ENCODE assay signal across 1 cellular context in the genomic region with DNA sequence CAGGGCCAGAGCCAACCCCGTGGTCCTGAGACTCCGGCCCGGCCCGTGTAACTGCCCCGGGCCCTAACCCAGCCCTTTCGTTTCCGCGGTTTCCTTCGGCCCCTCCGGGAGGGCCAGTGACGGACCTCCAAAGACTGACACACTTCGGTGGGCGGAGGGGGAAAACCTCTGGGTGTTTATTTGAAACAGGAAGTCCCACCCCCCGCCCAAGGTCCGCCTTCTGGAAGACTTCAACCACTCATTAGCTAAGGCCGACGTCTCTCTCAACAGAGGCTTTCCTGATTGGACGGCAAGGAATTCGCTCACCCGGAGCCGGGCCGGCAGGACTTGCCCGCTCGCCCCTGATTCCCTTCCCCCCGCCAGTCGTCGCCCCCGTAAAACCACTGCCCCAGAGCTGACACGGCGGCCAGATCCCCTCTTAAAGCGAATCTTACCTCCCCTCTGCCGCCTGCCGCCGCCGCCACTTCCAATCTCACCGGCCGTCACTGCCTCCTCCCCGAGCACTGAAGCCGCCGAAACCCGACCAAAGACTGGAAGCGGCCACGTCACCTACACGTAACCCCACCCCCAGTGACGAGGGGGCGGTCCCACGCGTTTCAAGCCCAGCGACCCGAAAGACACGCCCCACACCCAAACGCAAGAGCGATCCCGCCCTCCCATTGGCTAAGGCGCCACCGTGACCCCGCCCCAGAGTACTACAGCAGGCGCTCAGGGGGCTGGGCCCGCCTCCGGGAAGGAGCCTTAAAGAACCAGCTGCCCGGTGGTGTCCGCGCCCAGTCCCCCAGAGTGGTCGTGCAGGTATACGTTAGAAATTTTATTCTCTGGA.
TF ChIP-seq lines count a peak whose summit lies in the region.

A gene with protein sequence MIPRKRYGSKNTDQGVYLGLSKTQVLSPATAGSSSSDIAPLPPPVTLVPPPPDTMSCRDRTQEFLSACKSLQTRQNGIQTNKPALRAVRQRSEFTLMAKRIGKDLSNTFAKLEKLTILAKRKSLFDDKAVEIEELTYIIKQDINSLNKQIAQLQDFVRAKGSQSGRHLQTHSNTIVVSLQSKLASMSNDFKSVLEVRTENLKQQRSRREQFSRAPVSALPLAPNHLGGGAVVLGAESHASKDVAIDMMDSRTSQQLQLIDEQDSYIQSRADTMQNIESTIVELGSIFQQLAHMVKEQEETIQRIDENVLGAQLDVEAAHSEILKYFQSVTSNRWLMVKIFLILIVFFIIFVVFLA (minus strand): TSS at position 532 of the 826 bp plus-strand sequence. CDS start 808 bp downstream, outside the sequence.

TF ChIP-seq in GM12878, 131 proteins besides CTCF, POLR2A, EP300 and RAD21 (continued from another document and continues in another):
- TF ChIP-seq, protein P1, sequence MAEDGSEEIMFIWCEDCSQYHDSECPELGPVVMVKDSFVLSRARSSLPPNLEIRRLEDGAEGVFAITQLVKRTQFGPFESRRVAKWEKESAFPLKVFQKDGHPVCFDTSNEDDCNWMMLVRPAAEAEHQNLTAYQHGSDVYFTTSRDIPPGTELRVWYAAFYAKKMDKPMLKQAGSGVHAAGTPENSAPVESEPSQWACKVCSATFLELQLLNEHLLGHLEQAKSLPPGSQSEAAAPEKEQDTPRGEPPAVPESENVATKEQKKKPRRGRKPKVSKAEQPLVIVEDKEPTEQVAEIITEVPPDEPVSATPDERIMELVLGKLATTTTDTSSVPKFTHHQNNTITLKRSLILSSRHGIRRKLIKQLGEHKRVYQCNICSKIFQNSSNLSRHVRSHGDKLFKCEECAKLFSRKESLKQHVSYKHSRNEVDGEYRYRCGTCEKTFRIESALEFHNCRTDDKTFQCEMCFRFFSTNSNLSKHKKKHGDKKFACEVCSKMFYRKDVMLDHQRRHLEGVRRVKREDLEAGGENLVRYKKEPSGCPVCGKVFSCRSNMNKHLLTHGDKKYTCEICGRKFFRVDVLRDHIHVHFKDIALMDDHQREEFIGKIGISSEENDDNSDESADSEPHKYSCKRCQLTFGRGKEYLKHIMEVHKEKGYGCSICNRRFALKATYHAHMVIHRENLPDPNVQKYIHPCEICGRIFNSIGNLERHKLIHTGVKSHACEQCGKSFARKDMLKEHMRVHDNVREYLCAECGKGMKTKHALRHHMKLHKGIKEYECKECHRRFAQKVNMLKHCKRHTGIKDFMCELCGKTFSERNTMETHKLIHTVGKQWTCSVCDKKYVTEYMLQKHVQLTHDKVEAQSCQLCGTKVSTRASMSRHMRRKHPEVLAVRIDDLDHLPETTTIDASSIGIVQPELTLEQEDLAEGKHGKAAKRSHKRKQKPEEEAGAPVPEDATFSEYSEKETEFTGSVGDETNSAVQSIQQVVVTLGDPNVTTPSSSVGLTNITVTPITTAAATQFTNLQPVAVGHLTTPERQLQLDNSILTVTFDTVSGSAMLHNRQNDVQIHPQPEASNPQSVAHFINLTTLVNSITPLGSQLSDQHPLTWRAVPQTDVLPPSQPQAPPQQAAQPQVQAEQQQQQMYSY (CRISPR knock-in tag; IDR thresholded peaks at IDR 0.05): no peak
- no peak for TF ChIP-seq MYB (IDR thresholded peaks at IDR 0.05; ENCODE audit: borderline replicate concordance, low read depth, low read length)
- TF ChIP-seq SMAD1 (IDR thresholded peaks at IDR 0.05; ENCODE audit: low read depth, partially characterized antibody): peak; percentile 50
- no peak for TF ChIP-seq ZZZ3 (IDR thresholded peaks at IDR 0.05; ENCODE audit: control insufficient read depth, insufficient read length, low read depth)
- TF ChIP-seq, protein P2, sequence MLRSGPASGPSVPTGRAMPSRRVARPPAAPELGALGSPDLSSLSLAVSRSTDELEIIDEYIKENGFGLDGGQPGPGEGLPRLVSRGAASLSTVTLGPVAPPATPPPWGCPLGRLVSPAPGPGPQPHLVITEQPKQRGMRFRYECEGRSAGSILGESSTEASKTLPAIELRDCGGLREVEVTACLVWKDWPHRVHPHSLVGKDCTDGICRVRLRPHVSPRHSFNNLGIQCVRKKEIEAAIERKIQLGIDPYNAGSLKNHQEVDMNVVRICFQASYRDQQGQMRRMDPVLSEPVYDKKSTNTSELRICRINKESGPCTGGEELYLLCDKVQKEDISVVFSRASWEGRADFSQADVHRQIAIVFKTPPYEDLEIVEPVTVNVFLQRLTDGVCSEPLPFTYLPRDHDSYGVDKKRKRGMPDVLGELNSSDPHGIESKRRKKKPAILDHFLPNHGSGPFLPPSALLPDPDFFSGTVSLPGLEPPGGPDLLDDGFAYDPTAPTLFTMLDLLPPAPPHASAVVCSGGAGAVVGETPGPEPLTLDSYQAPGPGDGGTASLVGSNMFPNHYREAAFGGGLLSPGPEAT (IDR thresholded peaks at IDR 0.05; ENCODE audit: low read depth): peak; percentile 96
- TF ChIP-seq, protein P3, sequence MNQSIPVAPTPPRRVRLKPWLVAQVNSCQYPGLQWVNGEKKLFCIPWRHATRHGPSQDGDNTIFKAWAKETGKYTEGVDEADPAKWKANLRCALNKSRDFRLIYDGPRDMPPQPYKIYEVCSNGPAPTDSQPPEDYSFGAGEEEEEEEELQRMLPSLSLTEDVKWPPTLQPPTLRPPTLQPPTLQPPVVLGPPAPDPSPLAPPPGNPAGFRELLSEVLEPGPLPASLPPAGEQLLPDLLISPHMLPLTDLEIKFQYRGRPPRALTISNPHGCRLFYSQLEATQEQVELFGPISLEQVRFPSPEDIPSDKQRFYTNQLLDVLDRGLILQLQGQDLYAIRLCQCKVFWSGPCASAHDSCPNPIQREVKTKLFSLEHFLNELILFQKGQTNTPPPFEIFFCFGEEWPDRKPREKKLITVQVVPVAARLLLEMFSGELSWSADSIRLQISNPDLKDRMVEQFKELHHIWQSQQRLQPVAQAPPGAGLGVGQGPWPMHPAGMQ (IDR thresholded peaks at IDR 0.05; ENCODE audit: borderline replicate concordance): no peak
- TF ChIP-seq TAF1 (IDR thresholded peaks at IDR 0.05; ENCODE audit: borderline replicate concordance, low read depth, low read length): peak; percentile 97
- peak; percentile 96 for TF ChIP-seq CREB1 (IDR thresholded peaks at IDR 0.05; ENCODE audit: low read depth)
- TF ChIP-seq ZSCAN29 (IDR thresholded peaks at IDR 0.05): no peak
- no peak for TF ChIP-seq CHD4 (IDR thresholded peaks at IDR 0.05)
- no peak for TF ChIP-seq KAT2A (conservative IDR thresholded peaks at IDR 0.05; ENCODE audit: control insufficient read depth, low read depth, low read length)
- TF ChIP-seq TCF12 (IDR thresholded peaks at IDR 0.05; ENCODE audit: low read depth, low read length): peak; percentile 14; the same call in 1 of the 2 replicates
- no peak for TF ChIP-seq NFIC (IDR thresholded peaks at IDR 0.05; ENCODE audit: low read depth, low read length)
- TF ChIP-seq IRF4 (IDR thresholded peaks at IDR 0.05; ENCODE audit: low read depth, low read length): no peak
- no peak for TF ChIP-seq ZNF274 (IDR thresholded peaks at IDR 0.05; ENCODE audit: insufficient read depth, insufficient read length)
- TF ChIP-seq TBL1XR1 (IDR thresholded peaks at IDR 0.05; ENCODE audit: low read depth, low read length): no peak
- no peak for TF ChIP-seq BMI1 (IDR thresholded peaks at IDR 0.05; ENCODE audit: borderline replicate concordance)
- TF ChIP-seq, protein P4, sequence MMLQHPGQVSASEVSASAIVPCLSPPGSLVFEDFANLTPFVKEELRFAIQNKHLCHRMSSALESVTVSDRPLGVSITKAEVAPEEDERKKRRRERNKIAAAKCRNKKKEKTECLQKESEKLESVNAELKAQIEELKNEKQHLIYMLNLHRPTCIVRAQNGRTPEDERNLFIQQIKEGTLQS (IDR thresholded peaks at IDR 0.05; ENCODE audit: borderline replicate concordance, extremely low read depth, low read depth, low read length): no peak
- TF ChIP-seq, protein P5, sequence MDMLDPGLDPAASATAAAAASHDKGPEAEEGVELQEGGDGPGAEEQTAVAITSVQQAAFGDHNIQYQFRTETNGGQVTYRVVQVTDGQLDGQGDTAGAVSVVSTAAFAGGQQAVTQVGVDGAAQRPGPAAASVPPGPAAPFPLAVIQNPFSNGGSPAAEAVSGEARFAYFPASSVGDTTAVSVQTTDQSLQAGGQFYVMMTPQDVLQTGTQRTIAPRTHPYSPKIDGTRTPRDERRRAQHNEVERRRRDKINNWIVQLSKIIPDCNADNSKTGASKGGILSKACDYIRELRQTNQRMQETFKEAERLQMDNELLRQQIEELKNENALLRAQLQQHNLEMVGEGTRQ (IDR thresholded peaks at IDR 0.05; ENCODE audit: borderline replicate concordance, low read depth, low read length): peak; percentile 46
- peak; percentile 85 for TF ChIP-seq FOXK2 (IDR thresholded peaks at IDR 0.05)
- TF ChIP-seq, protein P6, sequence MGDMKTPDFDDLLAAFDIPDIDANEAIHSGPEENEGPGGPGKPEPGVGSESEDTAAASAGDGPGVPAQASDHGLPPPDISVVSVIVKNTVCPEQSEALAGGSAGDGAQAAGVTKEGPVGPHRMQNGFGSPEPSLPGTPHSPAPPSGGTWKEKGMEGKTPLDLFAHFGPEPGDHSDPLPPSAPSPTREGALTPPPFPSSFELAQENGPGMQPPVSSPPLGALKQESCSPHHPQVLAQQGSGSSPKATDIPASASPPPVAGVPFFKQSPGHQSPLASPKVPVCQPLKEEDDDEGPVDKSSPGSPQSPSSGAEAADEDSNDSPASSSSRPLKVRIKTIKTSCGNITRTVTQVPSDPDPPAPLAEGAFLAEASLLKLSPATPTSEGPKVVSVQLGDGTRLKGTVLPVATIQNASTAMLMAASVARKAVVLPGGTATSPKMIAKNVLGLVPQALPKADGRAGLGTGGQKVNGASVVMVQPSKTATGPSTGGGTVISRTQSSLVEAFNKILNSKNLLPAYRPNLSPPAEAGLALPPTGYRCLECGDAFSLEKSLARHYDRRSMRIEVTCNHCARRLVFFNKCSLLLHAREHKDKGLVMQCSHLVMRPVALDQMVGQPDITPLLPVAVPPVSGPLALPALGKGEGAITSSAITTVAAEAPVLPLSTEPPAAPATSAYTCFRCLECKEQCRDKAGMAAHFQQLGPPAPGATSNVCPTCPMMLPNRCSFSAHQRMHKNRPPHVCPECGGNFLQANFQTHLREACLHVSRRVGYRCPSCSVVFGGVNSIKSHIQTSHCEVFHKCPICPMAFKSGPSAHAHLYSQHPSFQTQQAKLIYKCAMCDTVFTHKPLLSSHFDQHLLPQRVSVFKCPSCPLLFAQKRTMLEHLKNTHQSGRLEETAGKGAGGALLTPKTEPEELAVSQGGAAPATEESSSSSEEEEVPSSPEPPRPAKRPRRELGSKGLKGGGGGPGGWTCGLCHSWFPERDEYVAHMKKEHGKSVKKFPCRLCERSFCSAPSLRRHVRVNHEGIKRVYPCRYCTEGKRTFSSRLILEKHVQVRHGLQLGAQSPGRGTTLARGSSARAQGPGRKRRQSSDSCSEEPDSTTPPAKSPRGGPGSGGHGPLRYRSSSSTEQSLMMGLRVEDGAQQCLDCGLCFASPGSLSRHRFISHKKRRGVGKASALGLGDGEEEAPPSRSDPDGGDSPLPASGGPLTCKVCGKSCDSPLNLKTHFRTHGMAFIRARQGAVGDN (IDR thresholded peaks at IDR 0.05): no peak
- TF ChIP-seq IKZF2 (IDR thresholded peaks at IDR 0.05): no peak
- 0 out of 2 replicates have a peak, but pooled peaks have one; percentile 24 for TF ChIP-seq TCF3 (IDR thresholded peaks at IDR 0.05; ENCODE audit: borderline replicate concordance, insufficient read depth, low read depth, low read length)
- TF ChIP-seq ZBED1 (IDR thresholded peaks at IDR 0.05; ENCODE audit: borderline replicate concordance): no peak
- TF ChIP-seq SMARCA5 (IDR thresholded peaks at IDR 0.05): peak; percentile 80
- TF ChIP-seq PAX5 (IDR thresholded peaks at IDR 0.05; ENCODE audit: borderline replicate concordance, low read depth, low read length): peak; percentile 71; the same call in 1 of the 2 replicates
- TF ChIP-seq, protein P7, sequence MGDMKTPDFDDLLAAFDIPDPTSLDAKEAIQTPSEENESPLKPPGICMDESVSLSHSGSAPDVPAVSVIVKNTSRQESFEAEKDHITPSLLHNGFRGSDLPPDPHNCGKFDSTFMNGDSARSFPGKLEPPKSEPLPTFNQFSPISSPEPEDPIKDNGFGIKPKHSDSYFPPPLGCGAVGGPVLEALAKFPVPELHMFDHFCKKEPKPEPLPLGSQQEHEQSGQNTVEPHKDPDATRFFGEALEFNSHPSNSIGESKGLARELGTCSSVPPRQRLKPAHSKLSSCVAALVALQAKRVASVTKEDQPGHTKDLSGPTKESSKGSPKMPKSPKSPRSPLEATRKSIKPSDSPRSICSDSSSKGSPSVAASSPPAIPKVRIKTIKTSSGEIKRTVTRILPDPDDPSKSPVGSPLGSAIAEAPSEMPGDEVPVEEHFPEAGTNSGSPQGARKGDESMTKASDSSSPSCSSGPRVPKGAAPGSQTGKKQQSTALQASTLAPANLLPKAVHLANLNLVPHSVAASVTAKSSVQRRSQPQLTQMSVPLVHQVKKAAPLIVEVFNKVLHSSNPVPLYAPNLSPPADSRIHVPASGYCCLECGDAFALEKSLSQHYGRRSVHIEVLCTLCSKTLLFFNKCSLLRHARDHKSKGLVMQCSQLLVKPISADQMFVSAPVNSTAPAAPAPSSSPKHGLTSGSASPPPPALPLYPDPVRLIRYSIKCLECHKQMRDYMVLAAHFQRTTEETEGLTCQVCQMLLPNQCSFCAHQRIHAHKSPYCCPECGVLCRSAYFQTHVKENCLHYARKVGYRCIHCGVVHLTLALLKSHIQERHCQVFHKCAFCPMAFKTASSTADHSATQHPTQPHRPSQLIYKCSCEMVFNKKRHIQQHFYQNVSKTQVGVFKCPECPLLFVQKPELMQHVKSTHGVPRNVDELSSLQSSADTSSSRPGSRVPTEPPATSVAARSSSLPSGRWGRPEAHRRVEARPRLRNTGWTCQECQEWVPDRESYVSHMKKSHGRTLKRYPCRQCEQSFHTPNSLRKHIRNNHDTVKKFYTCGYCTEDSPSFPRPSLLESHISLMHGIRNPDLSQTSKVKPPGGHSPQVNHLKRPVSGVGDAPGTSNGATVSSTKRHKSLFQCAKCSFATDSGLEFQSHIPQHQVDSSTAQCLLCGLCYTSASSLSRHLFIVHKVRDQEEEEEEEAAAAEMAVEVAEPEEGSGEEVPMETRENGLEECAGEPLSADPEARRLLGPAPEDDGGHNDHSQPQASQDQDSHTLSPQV (IDR thresholded peaks at IDR 0.05): no peak
- TF ChIP-seq, protein P8, sequence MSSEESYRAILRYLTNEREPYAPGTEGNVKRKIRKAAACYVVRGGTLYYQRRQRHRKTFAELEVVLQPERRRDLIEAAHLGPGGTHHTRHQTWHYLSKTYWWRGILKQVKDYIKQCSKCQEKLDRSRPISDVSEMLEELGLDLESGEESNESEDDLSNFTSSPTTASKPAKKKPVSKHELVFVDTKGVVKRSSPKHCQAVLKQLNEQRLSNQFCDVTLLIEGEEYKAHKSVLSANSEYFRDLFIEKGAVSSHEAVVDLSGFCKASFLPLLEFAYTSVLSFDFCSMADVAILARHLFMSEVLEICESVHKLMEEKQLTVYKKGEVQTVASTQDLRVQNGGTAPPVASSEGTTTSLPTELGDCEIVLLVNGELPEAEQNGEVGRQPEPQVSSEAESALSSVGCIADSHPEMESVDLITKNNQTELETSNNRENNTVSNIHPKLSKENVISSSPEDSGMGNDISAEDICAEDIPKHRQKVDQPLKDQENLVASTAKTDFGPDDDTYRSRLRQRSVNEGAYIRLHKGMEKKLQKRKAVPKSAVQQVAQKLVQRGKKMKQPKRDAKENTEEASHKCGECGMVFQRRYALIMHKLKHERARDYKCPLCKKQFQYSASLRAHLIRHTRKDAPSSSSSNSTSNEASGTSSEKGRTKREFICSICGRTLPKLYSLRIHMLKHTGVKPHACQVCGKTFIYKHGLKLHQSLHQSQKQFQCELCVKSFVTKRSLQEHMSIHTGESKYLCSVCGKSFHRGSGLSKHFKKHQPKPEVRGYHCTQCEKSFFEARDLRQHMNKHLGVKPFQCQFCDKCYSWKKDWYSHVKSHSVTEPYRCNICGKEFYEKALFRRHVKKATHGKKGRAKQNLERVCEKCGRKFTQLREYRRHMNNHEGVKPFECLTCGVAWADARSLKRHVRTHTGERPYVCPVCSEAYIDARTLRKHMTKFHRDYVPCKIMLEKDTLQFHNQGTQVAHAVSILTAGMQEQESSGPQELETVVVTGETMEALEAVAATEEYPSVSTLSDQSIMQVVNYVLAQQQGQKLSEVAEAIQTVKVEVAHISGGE (CRISPR knock-in tag; IDR thresholded peaks at IDR 0.05): no peak
- no peak for TF ChIP-seq MXI1 (IDR thresholded peaks at IDR 0.05; ENCODE audit: low read depth, low read length)
- peak; percentile 94 for TF ChIP-seq SP1 (IDR thresholded peaks at IDR 0.05; ENCODE audit: low read depth, low read length)
- no peak for TF ChIP-seq CEBPB (IDR thresholded peaks at IDR 0.05; ENCODE audit: borderline replicate concordance in 1 of 2, low read depth in 2 of 2, low read length in 2 of 2)
